ENCODE assay signal across 23 cellular contexts in genomic region chr11:84901986-84902385, GRCh38.
DNase-seq lines count a peak whose midpoint lies in the region; ATAC-seq and TF ChIP-seq lines count a peak whose summit lies in the region.
"Had no signal": no experiment of that assay in that cellular context is flagged by ENCODE, and none has a peak within 500 bp of the region (broad histone marks: within the 10 kb centered on the region; RNA-seq: fewer than 3 reads in every experiment).

No MANE protein-coding gene starts in this region.

- H3K27ac ChIP-seq in left ventricle myocardium inferior (replicated peaks): peak overlapping the region; percentile 28
- H3K27ac ChIP-seq: transverse colon had no signal

- no peaks in the 10 kb centered on the region for H3K27me3 Mint-ChIP-seq in mesothelial cell of epicardium (ENCODE audit: low read depth)
- H3K27me3 Mint-ChIP-seq: CD8-positive, alpha-beta memory T cell; progenitor cell of endocrine pancreas; stimulated activated memory B cell treated with anti-CD40 and anti-IgM and Interleukin-4, amounts not matched to agents 10 μg/mL and 1 μg/mL and 100 μg/mL, for 72 hours had no signal

- TF ChIP-seq CTCF in left ventricle myocardium inferior (IDR thresholded peaks at IDR 0.05; ENCODE audit: borderline replicate concordance) (no peak), mesothelial cell of epicardium (IDR thresholded peaks at IDR 0.05; ENCODE audit: unreplicated experiment) (no peak)

- no peak overlapping the region for H3K4me3 Mint-ChIP-seq in mesothelial cell of epicardium
- H3K4me3 Mint-ChIP-seq: activated T-helper 1 cell treated with anti-CD3 and anti-CD28 coated beads, Interleukin-12 subunit alpha, Interleukin-12 subunit beta, Interleukin-2, Interleukin-4 antibody, amounts not matched to agents 30 ng/mL and 10 ng/mL and 1 ng/mL, durations not matched to agents 14 hours and 24 hours and 36 hours; CD8-positive, alpha-beta memory T cell; HFFc6; nephron; stimulated activated memory B cell treated with anti-CD40 and anti-IgM and Interleukin-4, amounts not matched to agents 10 μg/mL and 1 μg/mL and 100 μg/mL, for 72 hours; T-helper 1 cell treated with Interleukin-12 subunit alpha and Interleukin-12 subunit beta and Interleukin-4 antibody, amounts not matched to agents 30 μg/mL and 1 μg/mL, for 36 hours; WTC11 had no signal

- H3K9me3 ChIP-seq in left ventricle myocardium inferior (replicated peaks): peaks cover 9% of the 10 kb centered on the region
- H3K9me3 ChIP-seq: transverse colon had no signal

- peaks cover 17% of the 10 kb centered on the region for H3K4me1 ChIP-seq in left ventricle myocardium inferior
- H3K4me1 ChIP-seq: transverse colon had no signal

- peak; percentile 65 for ATAC-seq in Right ventricle myocardium inferior
- ATAC-seq: stimulated activated memory B cell treated with anti-CD40 and anti-IgM and Interleukin-4, amounts not matched to agents 10 μg/mL and 1 μg/mL and 100 μg/mL, for 72 hours; WTC11 had no signal

- H3K9me3 Mint-ChIP-seq in mesothelial cell of epicardium: no peaks in the 10 kb centered on the region
- H3K9me3 Mint-ChIP-seq: activated T-helper 1 cell treated with anti-CD3 and anti-CD28 coated beads, Interleukin-12 subunit alpha, Interleukin-12 subunit beta, Interleukin-2, Interleukin-4 antibody, amounts not matched to agents 30 ng/mL and 10 ng/mL and 1 ng/mL, durations not matched to agents 14 hours and 24 hours and 36 hours; HFFc6; nephron; stimulated activated memory B cell treated with anti-CD40 and anti-IgM and Interleukin-4, amounts not matched to agents 10 μg/mL and 1 μg/mL and 100 μg/mL, for 72 hours; WTC11 had no signal

- peaks cover 8% of the 10 kb centered on the region for H3K4me1 Mint-ChIP-seq in mesothelial cell of epicardium
- H3K4me1 Mint-ChIP-seq: CD8-positive, alpha-beta memory T cell; nephron; stimulated activated memory B cell treated with anti-CD40 and anti-IgM and Interleukin-4, amounts not matched to agents 10 μg/mL and 1 μg/mL and 100 μg/mL, for 72 hours had no signal

- intact Hi-C loops in Right ventricle myocardium inferior (cut with DNase I) (no loop called here), cardiac septum (cut with DNase I) (no loop called here), left ventricle myocardium inferior (cut with micrococcal nuclease) (no loop called here)

- no peak for DNase-seq in Right ventricle myocardium inferior (ENCODE audit: missing footprints)
- no peak for DNase-seq in cardiac septum (ENCODE audit: low spot score)
- DNase-seq in brain pericyte (ENCODE audit: low read depth, low spot score): peak; percentile 50
- DNase-seq in left ventricle myocardium inferior: no peak
- no peak for DNase-seq in mesothelial cell of epicardium (ENCODE audit: low spot score in 2 of 2, unreplicated experiment in 2 of 2)
- no peak for DNase-seq in NCI-H2196 treated with DMSO at 0.1 percent for 48 hours (lab: John Stamatoyannopoulos, UW; ENCODE audit: unreplicated experiment)
- DNase-seq in NCI-H748 (lab: John Stamatoyannopoulos, UW; ENCODE audit: unreplicated experiment): no peak
- DNase-seq in activated naive CD4-positive, alpha-beta T cell treated with anti-CD3 and anti-CD28 coated beads, Interleukin-2, amount 50 U/mL, for 16 hours: no peak
- DNase-seq: 8988T; activated CD8-positive, alpha-beta memory T cell treated with anti-CD3 and anti-CD28 coated beads for 24 hours; CD8-positive, alpha-beta memory T cell; HFFc6; mammary epithelial cell; NCI-H146; SIG-M5; stimulated activated CD4-positive, alpha-beta T cell treated with anti-CD3 and anti-CD28 coated beads, Interleukin-12 subunit alpha, Interleukin-12 subunit beta, amount 100 ng/mL, for 4 hours; transverse colon had no signal

- no peaks in the 10 kb centered on the region for H3K36me3 ChIP-seq in left ventricle myocardium inferior
- H3K36me3 ChIP-seq: transverse colon had no signal

- no peaks in the 10 kb centered on the region for H3K27me3 ChIP-seq in left ventricle myocardium inferior (ENCODE audit: low read depth)
- H3K27me3 ChIP-seq: transverse colon had no signal

- H3K27ac Mint-ChIP-seq in mesothelial cell of epicardium: no peak overlapping the region
- H3K27ac Mint-ChIP-seq: activated T-helper 1 cell treated with anti-CD3 and anti-CD28 coated beads, Interleukin-12 subunit alpha, Interleukin-12 subunit beta, Interleukin-2, Interleukin-4 antibody, amounts not matched to agents 30 ng/mL and 10 ng/mL and 1 ng/mL, durations not matched to agents 14 hours and 24 hours and 36 hours; CD8-positive, alpha-beta memory T cell; HFFc6; nephron; progenitor cell of endocrine pancreas; stimulated activated memory B cell treated with anti-CD40 and anti-IgM and Interleukin-4, amounts not matched to agents 10 μg/mL and 1 μg/mL and 100 μg/mL, for 72 hours; T-helper 1 cell treated with Interleukin-12 subunit alpha and Interleukin-12 subunit beta and Interleukin-4 antibody, amounts not matched to agents 30 μg/mL and 1 μg/mL, for 36 hours had no signal

- peak overlapping the region; percentile 2 for H3K4me3 ChIP-seq in left ventricle myocardium inferior
- H3K4me3 ChIP-seq: transverse colon had no signal

- no peaks in the 10 kb centered on the region for H3K36me3 Mint-ChIP-seq in mesothelial cell of epicardium
- H3K36me3 Mint-ChIP-seq: CD8-positive, alpha-beta memory T cell; stimulated activated memory B cell treated with anti-CD40 and anti-IgM and Interleukin-4, amounts not matched to agents 10 μg/mL and 1 μg/mL and 100 μg/mL, for 72 hours; WTC11 had no signal
